Comparison of ENCODE assay signal across 9 cellular contexts in genomic region chr7:154832557-154833138, GRCh38.
A peak's percentile ranks its signal among the peaks of the same experiment; 100 is the strongest.
DNase-seq lines count a peak whose midpoint lies in the region; ATAC-seq and TF ChIP-seq lines count a peak whose summit lies in the region.
"Had no signal": no experiment of that assay in that cellular context is flagged by ENCODE, and none has a peak within 500 bp of the region (broad histone marks: within the 10 kb centered on the region; RNA-seq: fewer than 3 reads in every experiment).

No MANE protein-coding gene starts in this region.

- CTCF ChIA-PET in Panc1 (lab: Charles Lee) = no interaction called here

- peak; percentile 57 for TF ChIP-seq CTCF in GM06990 (IDR thresholded peaks at IDR 0.05; ENCODE audit: insufficient read depth, low read length, poor library complexity, severe bottlenecking)
- peak; percentile 60; the same call in 1 of the 2 replicates for TF ChIP-seq CTCF in Panc1 (IDR thresholded peaks at IDR 0.05)
- peak; percentile 23 for TF ChIP-seq CTCF in lower lobe of right lung (IDR thresholded peaks at IDR 0.05)

- POLR2A ChIA-PET in Panc1 (lab: Charles Lee) = no interaction called here

- DNase-seq in GM06990 (ENCODE audit: extremely low read depth, insufficient read length) (no peak), Panc1 (ENCODE audit: low read depth, low spot score) (no peak), lower lobe of right lung (no peak), OCI-M2 (lab: John Stamatoyannopoulos, UW; ENCODE audit: unreplicated experiment) (no peak), NCI-H446 treated with DMSO at 0.1 percent for 48 hours (lab: John Stamatoyannopoulos, UW) (no peak)
- DNase-seq: aorta had no signal

- intact Hi-C loops in Panc1 (cut with micrococcal nuclease; ENCODE audit: unreplicated experiment) = no loop called here
- intact Hi-C loops in lower lobe of right lung (cut with DNase I) = no loop called here

- H3K9me3 ChIP-seq in Panc1 (ENCODE audit: control insufficient read depth, insufficient read depth, low read depth, low read length) (no peaks in the 10 kb centered on the region), lower lobe of right lung (no peaks in the 10 kb centered on the region)

- in situ Hi-C loops in Panc1 (cut with HindIII; ENCODE audit: low pct_unique_long_range_greater_than_20kb, low sequenced_read_pairs) = no loop called here

- no TSS peak for BruUV-seq in Panc1 (replicated peaks; lab: Mats Ljungman, UMichigan)

- H3K36me3 ChIP-seq in GM06990 (ENCODE audit: control insufficient read depth, insufficient read depth, low read length) = no peaks in the 10 kb centered on the region
- no peaks in the 10 kb centered on the region for H3K36me3 ChIP-seq in Panc1 (ENCODE audit: control insufficient read depth, insufficient read depth, low read length)
- H3K36me3 ChIP-seq in lower lobe of right lung = no peaks in the 10 kb centered on the region

- no peaks in the 10 kb centered on the region for H3K4me1 ChIP-seq in Panc1 (ENCODE audit: control insufficient read depth, insufficient read depth, low read length)
- H3K4me1 ChIP-seq in lower lobe of right lung = no peaks in the 10 kb centered on the region

- H3K27ac ChIP-seq in Panc1 (ENCODE audit: low read length) (no peak overlapping the region), lower lobe of right lung (no peak overlapping the region)

- peak; percentile 49 for ATAC-seq in HG03097 (IDR thresholded peaks at IDR 0.05; ENCODE audit: low FRiP score, unreplicated experiment)
- peak; percentile 79; the same call in 1 of the 2 replicates for ATAC-seq in Panc1
- peak in 1 of 2 donors; percentile 16 for ATAC-seq in lower lobe of right lung
- no peak for ATAC-seq in GM21447 (IDR thresholded peaks at IDR 0.05; ENCODE audit: unreplicated experiment)
- no peak for ATAC-seq in GM19023 (IDR thresholded peaks at IDR 0.05; ENCODE audit: unreplicated experiment)

- H3K4me3 ChIP-seq in GM06990 (replicated peaks; ENCODE audit: low read depth, low read length) (no peak overlapping the region), Panc1 (ENCODE audit: low read depth in 2 of 2, low read length in 2 of 2) (no peak overlapping the region), lower lobe of right lung (no peak overlapping the region)

- H3K27me3 ChIP-seq in GM06990 (replicated peaks; ENCODE audit: control insufficient read depth, insufficient read depth, low read length) (0 out of 2 replicates have a peak, but pooled peaks cover 2% of the 10 kb centered on the region), Panc1 (ENCODE audit: control insufficient read depth, insufficient read depth, low read length) (peaks cover 13% of the 10 kb centered on the region), lower lobe of right lung (ENCODE audit: low read depth) (peaks cover 7% of the 10 kb centered on the region)

Comparison
In these comparisons a context has a peak if more than half of its experiments do, and no peak if none do; other contexts are left out.
1. ATAC-seq: peak in HG03097 (single experiment) and Panc1 (single experiment); none in GM21447 (single experiment) and GM19023 (single experiment).
2. Peak in every context shown above with its lines, with median percentiles within 50 percentile points of each other: CTCF ChIP-seq.